Comparison of ENCODE assay signal across 10 cellular contexts in the genomic region with DNA sequence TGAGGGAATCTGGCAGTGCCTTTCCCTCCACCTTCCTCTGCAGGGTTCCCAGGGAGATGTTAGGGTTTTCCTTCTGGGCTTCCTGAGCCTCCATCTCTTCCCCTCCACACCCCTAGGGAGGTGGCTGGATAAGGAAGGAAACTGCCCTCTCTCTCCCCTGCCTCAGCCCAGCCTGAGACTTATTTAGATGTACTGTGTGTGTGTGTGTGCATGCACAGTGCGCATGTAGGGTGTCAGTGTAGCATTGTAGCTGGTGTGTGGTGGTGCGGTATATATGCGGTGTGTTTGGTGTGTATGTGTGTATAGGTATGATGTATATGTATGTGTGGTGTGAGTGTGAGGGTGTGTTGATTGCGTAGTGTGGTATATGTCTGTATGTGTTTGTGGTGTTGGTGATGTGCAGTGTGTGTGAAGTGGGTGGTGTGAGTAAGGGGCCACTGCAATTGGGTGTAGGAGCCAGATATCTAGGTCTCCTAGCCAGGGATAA. TPM values are rescaled to one million over a fixed set of nuclear protein-coding genes. Genes with fewer than 3 reads are reported as not detected.
DNase-seq lines count a peak whose midpoint lies in the region; ATAC-seq and TF ChIP-seq lines count a peak whose summit lies in the region.
"Had no signal": no experiment of that assay in that cellular context is flagged by ENCODE, and none has a peak within 500 bp of the region (broad histone marks: within the 10 kb centered on the region; RNA-seq: fewer than 3 reads in every experiment).

No MANE protein-coding gene starts in this region.

- H3K27ac ChIP-seq in lower lobe of right lung: peak overlapping the region; percentile 56
- peak overlapping the region; percentile 95 for H3K27ac ChIP-seq in stomach smooth muscle (ENCODE audit: low read length)
- no peak overlapping the region for H3K27ac ChIP-seq in ascending aorta
- H3K27ac ChIP-seq in Peyer's patch: peak overlapping the region in 2 of 4 donors; percentile 62 to 79
- H3K27ac ChIP-seq: SK-N-MC had no signal

- no peaks in the 10 kb centered on the region for H3K36me3 Mint-ChIP-seq in activated CD4-positive, alpha-beta T cell treated with anti-CD3 and anti-CD28 coated beads for 36 hours (ENCODE audit: low read depth)
- no peaks in the 10 kb centered on the region for H3K36me3 Mint-ChIP-seq in activated CD8-positive, alpha-beta T cell treated with anti-CD3 and anti-CD28 coated beads for 36 hours (ENCODE audit: low read depth)

- H3K4me1 ChIP-seq in lower lobe of right lung (peaks cover 58% of the 10 kb centered on the region), stomach smooth muscle (ENCODE audit: control insufficient read depth, insufficient read depth, low read length) (peaks cover 72% of the 10 kb centered on the region), ascending aorta (no peaks in the 10 kb centered on the region), Peyer's patch (peaks cover 0 to 23% (median 8%) of the 10 kb centered on the region in 4 donors)

- H3K36me3 ChIP-seq in lower lobe of right lung (no peaks in the 10 kb centered on the region), stomach smooth muscle (ENCODE audit: control insufficient read depth in 2 of 2, insufficient read depth in 2 of 2, low read length in 2 of 2) (no peaks in the 10 kb centered on the region), ascending aorta (no peaks in the 10 kb centered on the region), Peyer's patch (no peaks in the 10 kb centered on the region)

- H3K27me3 Mint-ChIP-seq in activated CD4-positive, alpha-beta T cell treated with anti-CD3 and anti-CD28 coated beads for 36 hours: peaks cover 47% of the 10 kb centered on the region
- H3K27me3 Mint-ChIP-seq in activated CD8-positive, alpha-beta T cell treated with anti-CD3 and anti-CD28 coated beads for 36 hours: peaks cover 48% of the 10 kb centered on the region

- H3K9me3 ChIP-seq in lower lobe of right lung (no peaks in the 10 kb centered on the region), stomach smooth muscle (ENCODE audit: control insufficient read depth in 2 of 2, low read length in 2 of 2) (no peaks in the 10 kb centered on the region), ascending aorta (no peaks in the 10 kb centered on the region), Peyer's patch (no peaks in the 10 kb centered on the region)

- POLR2A ChIA-PET in activated CD4-positive, alpha-beta T cell treated with anti-CD3 and anti-CD28 coated beads for 36 hours (lab: Charles Lee): no interaction called here
- POLR2A ChIA-PET in activated CD8-positive, alpha-beta T cell treated with anti-CD3 and anti-CD28 coated beads for 36 hours (lab: Charles Lee): interaction anchor here (0.7 kb wide), 1 partner anchor 251 kb away, joined by 4 read pairs; no protein-coding TSS in a partner anchor

- TF ChIP-seq POLR2A in Peyer's patch (IDR thresholded peaks at IDR 0.05): no peak

- no peak overlapping the region for H3K27ac Mint-ChIP-seq in activated CD4-positive, alpha-beta T cell treated with anti-CD3 and anti-CD28 coated beads for 36 hours
- H3K27ac Mint-ChIP-seq in activated CD8-positive, alpha-beta T cell treated with anti-CD3 and anti-CD28 coated beads for 36 hours: no peak overlapping the region

- CTCF ChIA-PET in activated CD4-positive, alpha-beta T cell treated with anti-CD3 and anti-CD28 coated beads for 36 hours (lab: Charles Lee): interaction anchor here (1.1 to 1.4 kb wide), 2 partner anchors 17 to 52 kb away, joined by 3 read pairs; no protein-coding TSS in a partner anchor
- CTCF ChIA-PET in activated CD8-positive, alpha-beta T cell treated with anti-CD3 and anti-CD28 coated beads for 36 hours (lab: Charles Lee): no interaction called here

- TF ChIP-seq CTCF in activated CD8-positive, alpha-beta T cell treated with anti-CD3 and anti-CD28 coated beads for 36 hours (IDR thresholded peaks at IDR 0.05): no peak
- TF ChIP-seq CTCF in lower lobe of right lung (IDR thresholded peaks at IDR 0.05): no peak
- no peak for TF ChIP-seq CTCF in ascending aorta (IDR thresholded peaks at IDR 0.05)
- TF ChIP-seq CTCF in Peyer's patch (IDR thresholded peaks at IDR 0.05): no peak

- intact Hi-C loops in activated CD4-positive, alpha-beta T cell treated with anti-CD3 and anti-CD28 coated beads for 36 hours (cut with DNase I, micrococcal nuclease): no loop called here
- intact Hi-C loops in activated CD8-positive, alpha-beta T cell treated with anti-CD3 and anti-CD28 coated beads for 36 hours (cut with micrococcal nuclease): no loop called here
- intact Hi-C loops in lower lobe of right lung (cut with DNase I) (no loop called here), ascending aorta (cut with DNase I) (no loop called here)

- H3K9ac ChIP-seq in stomach smooth muscle (ENCODE audit: low read length in 2 of 2): peak overlapping the region in 1 of 2 donors; percentile 83

- peak overlapping the region; percentile 23 for H3K4me3 Mint-ChIP-seq in activated CD4-positive, alpha-beta T cell treated with anti-CD3 and anti-CD28 coated beads for 36 hours
- peak overlapping the region; percentile 0 for H3K4me3 Mint-ChIP-seq in activated CD8-positive, alpha-beta T cell treated with anti-CD3 and anti-CD28 coated beads for 36 hours

- H3K27me3 ChIP-seq in lower lobe of right lung (ENCODE audit: low read depth): peaks cover 48% of the 10 kb centered on the region
- no peaks in the 10 kb centered on the region for H3K27me3 ChIP-seq in stomach smooth muscle (ENCODE audit: control insufficient read depth in 1 of 2, insufficient read depth in 2 of 2, low read length in 2 of 2)
- H3K27me3 ChIP-seq in ascending aorta: peaks cover 5% of the 10 kb centered on the region
- peaks cover 0 to 7% of the 10 kb centered on the region in 2 donors for H3K27me3 ChIP-seq in Peyer's patch

- peak; percentile 33 for ATAC-seq in activated CD4-positive, alpha-beta T cell treated with anti-CD3 and anti-CD28 coated beads for 36 hours
- peak; percentile 42 for ATAC-seq in activated CD8-positive, alpha-beta T cell treated with anti-CD3 and anti-CD28 coated beads for 36 hours
- no peak for ATAC-seq in lower lobe of right lung

- H3K4me3 ChIP-seq in lower lobe of right lung: peak overlapping the region; percentile 65
- H3K4me3 ChIP-seq in stomach smooth muscle (ENCODE audit: low read length in 2 of 2): peak overlapping the region; percentile 80 to 92
- peak overlapping the region in 1 of 2 donors; percentile 40 for H3K4me3 ChIP-seq in ascending aorta
- H3K4me3 ChIP-seq in Peyer's patch: peak overlapping the region in 2 of 4 donors; percentile 1 to 26

- H3K9me3 Mint-ChIP-seq in activated CD4-positive, alpha-beta T cell treated with anti-CD3 and anti-CD28 coated beads for 36 hours (ENCODE audit: low read depth): no peaks in the 10 kb centered on the region
- no peaks in the 10 kb centered on the region for H3K9me3 Mint-ChIP-seq in activated CD8-positive, alpha-beta T cell treated with anti-CD3 and anti-CD28 coated beads for 36 hours

- DNase-seq in activated CD4-positive, alpha-beta T cell treated with anti-CD3 and anti-CD28 coated beads for 36 hours: no peak
- DNase-seq in activated CD4-positive, alpha-beta T cell treated with anti-CD3 and anti-CD28 coated beads, Interleukin-2, amount 50 U/mL, for 4 hours: no peak
- DNase-seq in activated CD8-positive, alpha-beta T cell treated with anti-CD3 and anti-CD28 coated beads for 36 hours: no peak
- DNase-seq in lower lobe of right lung (no peak), midbrain (lab: John Stamatoyannopoulos, UW) (no peak), ascending aorta (ENCODE audit: low spot score in 2 of 2) (no peak), Peyer's patch (no peak)
- DNase-seq: foreskin melanocyte had no signal

- peaks cover 30% of the 10 kb centered on the region for H3K4me1 Mint-ChIP-seq in activated CD4-positive, alpha-beta T cell treated with anti-CD3 and anti-CD28 coated beads for 36 hours
- H3K4me1 Mint-ChIP-seq in activated CD8-positive, alpha-beta T cell treated with anti-CD3 and anti-CD28 coated beads for 36 hours (ENCODE audit: low read depth): peaks cover 20% of the 10 kb centered on the region

RNA-seq across cellular contexts. Expression of a gene that starts 1.5 kb away (rescaled TPM):
- under 1 TPM; 0.46 to 0.47 TPM for total RNA-seq in activated CD4-positive, alpha-beta T cell treated with anti-CD3 and anti-CD28 coated beads for 36 hours
- total RNA-seq in activated CD8-positive, alpha-beta T cell treated with anti-CD3 and anti-CD28 coated beads for 36 hours: not detected
- total RNA-seq in lower lobe of right lung: 61.2 TPM
- 16.4 TPM for total RNA-seq in ascending aorta
- total RNA-seq in Peyer's patch: 10 to 100 TPM in 3 of 4 donors, 1 to 10 TPM in 1; 5.1 to 41.3 (median 14.0) TPM

RNA-seq across cellular contexts. Expression of a gene that starts 50.4 kb away (rescaled TPM):
- total RNA-seq in activated CD4-positive, alpha-beta T cell treated with anti-CD3 and anti-CD28 coated beads for 36 hours: 1 to 10 TPM in 1 of 2 experiments, under 1 TPM in 1; 0.91 to 1.1 TPM
- total RNA-seq in activated CD8-positive, alpha-beta T cell treated with anti-CD3 and anti-CD28 coated beads for 36 hours: 1 to 10 TPM; 6.7 to 7.2 TPM
- 2.8 TPM for total RNA-seq in lower lobe of right lung
- total RNA-seq in ascending aorta: not detected
- 1 to 10 TPM in 1 of 4 donors, under 1 TPM in 1, not detected in 2; 0.67 to 1.7 TPM for total RNA-seq in Peyer's patch

RNA-seq across cellular contexts. Expression of a gene that starts 54.2 kb away (rescaled TPM):
- 1 to 10 TPM; 1.7 TPM for total RNA-seq in activated CD4-positive, alpha-beta T cell treated with anti-CD3 and anti-CD28 coated beads for 36 hours
- 1 to 10 TPM; 3.5 to 4.7 TPM for total RNA-seq in activated CD8-positive, alpha-beta T cell treated with anti-CD3 and anti-CD28 coated beads for 36 hours
- 7.0 TPM for total RNA-seq in lower lobe of right lung
- total RNA-seq in ascending aorta: not detected
- not detected for total RNA-seq in Peyer's patch

Comparison
In these comparisons a context has a peak if more than half of its experiments do, and no peak if none do; other contexts are left out.
1. ATAC-seq: peak in activated CD4-positive, alpha-beta T cell treated with anti-CD3 and anti-CD28 coated beads for 36 hours (single experiment) and activated CD8-positive, alpha-beta T cell treated with anti-CD3 and anti-CD28 coated beads for 36 hours (single experiment); none in lower lobe of right lung (0 of 2).
2. H3K27ac ChIP-seq: peak in lower lobe of right lung (single experiment) and stomach smooth muscle (single experiment); none in ascending aorta (0 of 2).
3. RNA of a gene that starts 1.5 kb away (total RNA-seq): 61.2 TPM in lower lobe of right lung (single experiment), 16.4 TPM in ascending aorta (single experiment) and 5.1 to 41.3 TPM in Peyer's patch; 0.46 to 0.47 TPM in activated CD4-positive, alpha-beta T cell treated with anti-CD3 and anti-CD28 coated beads for 36 hours and not detected in activated CD8-positive, alpha-beta T cell treated with anti-CD3 and anti-CD28 coated beads for 36 hours; every median in the first group is over 4 times any median in the second.